18 cellular contexts compared by ENCODE assay signal in the genomic region with DNA sequence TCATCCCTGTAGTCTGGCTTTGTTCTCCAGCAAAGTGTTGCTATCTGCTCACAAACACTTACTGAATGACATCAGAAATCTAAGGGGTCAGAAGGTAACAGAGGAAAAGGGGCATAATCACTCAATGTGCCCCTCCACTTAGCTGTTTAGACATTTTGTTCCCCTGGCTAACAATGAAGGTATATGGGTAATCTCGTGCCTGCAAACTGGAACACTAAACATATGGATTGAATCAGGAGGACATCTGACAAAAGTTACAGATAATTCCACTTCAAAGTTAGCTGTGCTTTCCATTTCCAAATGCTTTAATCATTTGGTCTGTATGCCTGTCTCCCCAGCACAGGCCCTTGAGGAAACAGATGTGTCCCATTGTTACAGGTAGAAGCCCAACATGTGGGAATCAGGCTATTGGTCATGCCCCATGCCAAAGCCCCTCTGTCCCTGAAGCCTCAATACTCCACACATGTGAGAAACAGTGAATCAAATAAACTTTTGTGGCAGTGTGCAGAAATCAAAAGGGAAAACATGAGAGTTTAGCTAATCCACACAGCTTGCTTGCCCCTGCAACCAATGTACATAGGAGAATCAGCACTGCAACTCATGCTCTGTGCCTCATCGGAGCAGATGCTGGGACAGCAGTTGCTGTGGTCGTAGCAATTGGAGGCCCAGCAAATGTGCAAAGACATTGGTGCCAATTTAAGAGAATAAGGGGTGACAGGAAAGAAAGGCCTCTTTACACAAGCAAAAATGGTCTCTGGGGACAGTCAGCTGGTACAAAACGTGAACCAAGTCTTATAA.
DNase-seq lines count a peak whose midpoint lies in the region; ATAC-seq and TF ChIP-seq lines count a peak whose summit lies in the region.
"Had no signal": no experiment of that assay in that cellular context is flagged by ENCODE, and none has a peak within 500 bp of the region (broad histone marks: within the 10 kb centered on the region; RNA-seq: fewer than 3 reads in every experiment).

No MANE protein-coding gene starts in this region.

- H3K27me3 ChIP-seq in BE2C (no peaks in the 10 kb centered on the region), SJCRH30 (no peaks in the 10 kb centered on the region), gastroesophageal sphincter (no peaks in the 10 kb centered on the region)
- H3K27me3 ChIP-seq: Peyer's patch had no signal

- H3K36me3 Mint-ChIP-seq in osteocyte (ENCODE audit: unreplicated experiment), result peaks cover 5% of the 10 kb centered on the region
- H3K36me3 Mint-ChIP-seq: naive thymus-derived CD4-positive, alpha-beta T cell had no signal

- no peak for ATAC-seq in gastroesophageal sphincter
- ATAC-seq: activated CD4-positive, CD25-positive, alpha-beta regulatory T cell treated with anti-CD3 and anti-CD28 coated beads, Interleukin-2, amount 50 U/mL, for 24 hours; K562; naive thymus-derived CD4-positive, alpha-beta T cell had no signal

- TF ChIP-seq CTCF in BE2C (IDR thresholded peaks at IDR 0.05; ENCODE audit: low read depth, low read length), result no peak
- TF ChIP-seq CTCF in gastroesophageal sphincter (IDR thresholded peaks at IDR 0.05), result no peak
- TF ChIP-seq CTCF in osteocyte (IDR thresholded peaks at IDR 0.05), result no peak

- no peak overlapping the region for H3K4me3 ChIP-seq in BE2C (ENCODE audit: low read depth, low read length)
- no peak overlapping the region for H3K4me3 ChIP-seq in SJCRH30
- no peak overlapping the region for H3K4me3 ChIP-seq in gastroesophageal sphincter
- H3K4me3 ChIP-seq: K562, Peyer's patch had no signal

- H3K9me3 Mint-ChIP-seq in osteocyte (ENCODE audit: unreplicated experiment), result peaks cover 3% of the 10 kb centered on the region
- H3K9me3 Mint-ChIP-seq: naive thymus-derived CD4-positive, alpha-beta T cell; T-helper 1 cell treated with Interleukin-12 subunit alpha and Interleukin-12 subunit beta and Interleukin-4 antibody, amounts not matched to agents 30 μg/mL and 1 μg/mL, for 36 hours had no signal

- TF ChIP-seq POLR2A in gastroesophageal sphincter (IDR thresholded peaks at IDR 0.05), result no peak

- peaks cover 45% of the 10 kb centered on the region for H3K4me1 Mint-ChIP-seq in osteocyte (ENCODE audit: unreplicated experiment)
- H3K4me1 Mint-ChIP-seq: naive thymus-derived CD4-positive, alpha-beta T cell had no signal

- DNase-seq in BE2C (peak; percentile 36), SJCRH30 (peak; percentile 6 to 31), osteocyte (ENCODE audit: extremely low spot score, unreplicated experiment) (no peak), ecto neural progenitor cell (ENCODE audit: low spot score) (no peak), NCI-H774 (lab: John Stamatoyannopoulos, UW) (no peak), iPS-NIHi11 (ENCODE audit: low spot score) (no peak), mesenteric fat pad (ENCODE audit: low spot score) (no peak)
- DNase-seq: ACHN; activated naive CD4-positive, alpha-beta T cell treated with Interleukin-2 at 50 U/mL for 16 hours; Caco-2; naive thymus-derived CD4-positive, alpha-beta T cell; NCI-H1092 treated with DMSO at 0.1 percent for 48 hours; Peyer's patch; stimulated activated CD4-positive, alpha-beta T cell treated with anti-CD3 and anti-CD28 coated beads, Interleukin-4, amount 100 ng/mL, for 1 hour had no signal

- H3K4me1 ChIP-seq in BE2C (peaks cover 22% of the 10 kb centered on the region), SJCRH30 (peaks cover 19% of the 10 kb centered on the region; the same call in 1 of the 2 replicates), gastroesophageal sphincter (peaks cover 26 to 77% (median 29%) of the 10 kb centered on the region in 3 donors)
- H3K4me1 ChIP-seq: Caco-2, Peyer's patch had no signal

- H3K27me3 Mint-ChIP-seq in osteocyte (ENCODE audit: unreplicated experiment), result no peaks in the 10 kb centered on the region

- no peaks in the 10 kb centered on the region for H3K36me3 ChIP-seq in BE2C
- H3K36me3 ChIP-seq in SJCRH30, result no peaks in the 10 kb centered on the region
- no peaks in the 10 kb centered on the region for H3K36me3 ChIP-seq in gastroesophageal sphincter
- H3K36me3 ChIP-seq: Peyer's patch had no signal

- TF ChIP-seq EP300 in gastroesophageal sphincter (IDR thresholded peaks at IDR 0.05), result no peak

- H3K27ac ChIP-seq in SJCRH30 (no peak overlapping the region), gastroesophageal sphincter (peak overlapping the region; percentile 64 to 79 (median 66))
- H3K27ac ChIP-seq: Peyer's patch had no signal

- H3K4me3 Mint-ChIP-seq in osteocyte (ENCODE audit: unreplicated experiment), result no peak overlapping the region
- H3K4me3 Mint-ChIP-seq: naive thymus-derived CD4-positive, alpha-beta T cell; T-helper 1 cell treated with Interleukin-12 subunit alpha and Interleukin-12 subunit beta and Interleukin-4 antibody, amounts not matched to agents 30 μg/mL and 1 μg/mL, for 36 hours had no signal

- 25 to 49% methylated on average over 4 of the region's 4 CpGs for WGBS in gastroesophageal sphincter (ENCODE audit: low coverage in 1 of 2), 2 donors

- no peaks in the 10 kb centered on the region for H3K9me3 ChIP-seq in BE2C
- H3K9me3 ChIP-seq in SJCRH30 (replicated peaks), result no peaks in the 10 kb centered on the region
- H3K9me3 ChIP-seq in gastroesophageal sphincter, result no peaks in the 10 kb centered on the region
- H3K9me3 ChIP-seq: Caco-2, Peyer's patch had no signal

- H3K27ac Mint-ChIP-seq in osteocyte (ENCODE audit: unreplicated experiment), result peak overlapping the region; percentile 94
- H3K27ac Mint-ChIP-seq: naive thymus-derived CD4-positive, alpha-beta T cell; T-helper 1 cell treated with Interleukin-12 subunit alpha and Interleukin-12 subunit beta and Interleukin-4 antibody, amounts not matched to agents 30 μg/mL and 1 μg/mL, for 36 hours had no signal

Comparison
In these comparisons a context has a peak if more than half of its experiments do, and no peak if none do; other contexts are left out.
1. DNase-seq: peak in BE2C (single experiment) and SJCRH30 (2 of 2); none in osteocyte (single experiment), ecto neural progenitor cell (single experiment), NCI-H774 (single experiment), iPS-NIHi11 (single experiment) and mesenteric fat pad (single experiment).